Comparison of ENCODE assay signal across 21 cellular contexts in the genomic region with DNA sequence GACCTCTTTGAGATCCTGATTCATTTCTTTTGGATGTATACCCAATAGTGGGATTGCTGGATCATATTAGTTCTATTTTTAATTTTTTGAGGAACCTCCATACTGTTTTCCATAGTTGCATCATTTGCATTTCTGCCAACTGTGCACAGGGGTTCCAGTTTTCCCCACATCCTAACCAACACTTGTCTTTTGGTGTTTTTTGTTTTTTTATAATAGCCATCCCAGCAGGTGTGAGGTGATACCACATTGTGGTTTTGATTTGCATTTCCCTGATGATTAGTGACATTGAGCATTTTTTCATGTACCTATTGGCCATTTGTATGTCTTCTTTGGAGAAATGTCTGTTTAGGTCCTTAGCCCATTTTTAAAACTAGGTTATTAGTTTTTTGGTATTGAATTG. TPM values are rescaled to one million over a fixed set of nuclear protein-coding genes. Genes with fewer than 3 reads are reported as not detected.
DNase-seq lines count a peak whose midpoint lies in the region; ATAC-seq, FAIRE-seq and TF ChIP-seq lines count a peak whose summit lies in the region.
"Had no signal": no experiment of that assay in that cellular context is flagged by ENCODE, and none has a peak within 500 bp of the region (broad histone marks: within the 10 kb centered on the region; RNA-seq: fewer than 3 reads in every experiment).

No MANE protein-coding gene starts in this region.

- peaks cover 76% of the 10 kb centered on the region for H3K4me1 Mint-ChIP-seq in activated naive CD4-positive, alpha-beta T cell treated with anti-CD3 and anti-CD28 coated beads, Interleukin-2, amount 50 U/mL, for 24 hours
- H3K4me1 Mint-ChIP-seq in activated B cell treated with CpG ODN at 0.5 μM for 24 hours, result peaks cover 54% of the 10 kb centered on the region
- peaks cover 34 to 84% (median 76%) of the 10 kb centered on the region in 7 donors for H3K4me1 Mint-ChIP-seq in naive thymus-derived CD4-positive, alpha-beta T cell
- H3K4me1 Mint-ChIP-seq in osteocyte (ENCODE audit: unreplicated experiment), result peaks cover 17% of the 10 kb centered on the region

- no peaks in the 10 kb centered on the region for H3K9me3 Mint-ChIP-seq in activated naive CD4-positive, alpha-beta T cell treated with anti-CD3 and anti-CD28 coated beads, Interleukin-2, amount 50 U/mL, for 24 hours
- H3K9me3 Mint-ChIP-seq in activated B cell treated with CpG ODN at 0.5 μM for 24 hours, result no peaks in the 10 kb centered on the region
- peaks cover 0 to 5% (median 0%) of the 10 kb centered on the region in 11 donors for H3K9me3 Mint-ChIP-seq in naive thymus-derived CD4-positive, alpha-beta T cell
- H3K9me3 Mint-ChIP-seq in osteocyte (ENCODE audit: unreplicated experiment), result no peaks in the 10 kb centered on the region

- peak overlapping the region; percentile 46 for H3K27ac Mint-ChIP-seq in activated naive CD4-positive, alpha-beta T cell treated with anti-CD3 and anti-CD28 coated beads, Interleukin-2, amount 50 U/mL, for 24 hours
- H3K27ac Mint-ChIP-seq in activated B cell treated with CpG ODN at 0.5 μM for 24 hours (peak overlapping the region; percentile 41), osteocyte (ENCODE audit: unreplicated experiment) (no peak overlapping the region)
- H3K27ac Mint-ChIP-seq in naive thymus-derived CD4-positive, alpha-beta T cell, result peak overlapping the region; percentile 16 to 92 (median 75)

- H3K36me3 Mint-ChIP-seq in activated naive CD4-positive, alpha-beta T cell treated with anti-CD3 and anti-CD28 coated beads, Interleukin-2, amount 50 U/mL, for 24 hours, result peaks cover 29% of the 10 kb centered on the region
- H3K36me3 Mint-ChIP-seq in activated B cell treated with CpG ODN at 0.5 μM for 24 hours (ENCODE audit: low read depth), result peaks cover 37% of the 10 kb centered on the region
- H3K36me3 Mint-ChIP-seq in naive thymus-derived CD4-positive, alpha-beta T cell, result peaks cover 6 to 54% (median 35%) of the 10 kb centered on the region in 5 donors
- H3K36me3 Mint-ChIP-seq in osteocyte (ENCODE audit: unreplicated experiment), result peaks cover 16% of the 10 kb centered on the region

- DNase-seq in activated naive CD4-positive, alpha-beta T cell (lab: John Stamatoyannopoulos, UW), result no peak
- no peak for DNase-seq in H54 (ENCODE audit: insufficient read length, low spot score)
- DNase-seq in activated B cell treated with CpG ODN at 0.5 μM for 24 hours, result no peak
- no peak for DNase-seq in naive thymus-derived CD4-positive, alpha-beta T cell
- no peak for DNase-seq in GM20000 (ENCODE audit: low spot score)
- no peak for DNase-seq in osteocyte (ENCODE audit: extremely low spot score, unreplicated experiment)
- DNase-seq: brain microvascular endothelial cell, colonic mucosa, DMS79 treated with DMSO at 0.1 percent for 48 hours, HCEC 1CT, heart right ventricle, NCI-H1694, NCI-H2227 treated with DMSO at 0.1 percent for 48 hours, NCI-H774, Peyer's patch had no signal

- no peak for TF ChIP-seq POLR2A in H54 (IDR thresholded peaks at IDR 0.05; ENCODE audit: low read depth, low read length)

- H3K9me3 ChIP-seq in naive thymus-derived CD4-positive, alpha-beta T cell (ENCODE audit: control insufficient read depth in 2 of 3, low read length in 3 of 3), result no peaks in the 10 kb centered on the region
- H3K9me3 ChIP-seq: colonic mucosa, heart right ventricle, Peyer's patch, right atrium auricular region, SJSA1, thoracic aorta had no signal

- peaks cover 49 to 60% of the 10 kb centered on the region in 2 donors for H3K4me1 ChIP-seq in naive thymus-derived CD4-positive, alpha-beta T cell (ENCODE audit: control insufficient read depth in 2 of 2, insufficient read depth in 2 of 2, low read length in 2 of 2)
- H3K4me1 ChIP-seq: colonic mucosa had no signal

- peaks cover 0 to 8% (median 7%) of the 10 kb centered on the region in 3 experiments for H3K36me3 ChIP-seq in naive thymus-derived CD4-positive, alpha-beta T cell (ENCODE audit: control insufficient read depth in 2 of 3, insufficient read depth in 3 of 3, low read length in 3 of 3)
- H3K36me3 ChIP-seq: brain microvascular endothelial cell, colonic mucosa, right atrium auricular region had no signal

- no peaks in the 10 kb centered on the region for H3K27me3 Mint-ChIP-seq in activated naive CD4-positive, alpha-beta T cell treated with anti-CD3 and anti-CD28 coated beads, Interleukin-2, amount 50 U/mL, for 24 hours
- H3K27me3 Mint-ChIP-seq in activated B cell treated with CpG ODN at 0.5 μM for 24 hours (no peaks in the 10 kb centered on the region), osteocyte (ENCODE audit: unreplicated experiment) (no peaks in the 10 kb centered on the region)
- no peaks in the 10 kb centered on the region for H3K27me3 Mint-ChIP-seq in naive thymus-derived CD4-positive, alpha-beta T cell

- H3K27me3 ChIP-seq in naive thymus-derived CD4-positive, alpha-beta T cell (ENCODE audit: control insufficient read depth in 2 of 2, insufficient read depth in 2 of 2, low read length in 2 of 2), result no peaks in the 10 kb centered on the region
- H3K27me3 ChIP-seq: brain microvascular endothelial cell, colonic mucosa, heart right ventricle, Peyer's patch, right atrium auricular region, SJSA1 had no signal

- FAIRE-seq in H54 (lab: Jason Lieb, UNC), result peak; percentile 74

- peak overlapping the region; percentile 37 for H3K27ac ChIP-seq in naive thymus-derived CD4-positive, alpha-beta T cell (ENCODE audit: low read depth, low read length)
- H3K27ac ChIP-seq: brain microvascular endothelial cell, colonic mucosa, heart right ventricle, HL-60, right atrium auricular region, SJSA1, thoracic aorta had no signal

- H3K4me3 Mint-ChIP-seq in activated naive CD4-positive, alpha-beta T cell treated with anti-CD3 and anti-CD28 coated beads, Interleukin-2, amount 50 U/mL, for 24 hours, result no peak overlapping the region
- H3K4me3 Mint-ChIP-seq in activated B cell treated with CpG ODN at 0.5 μM for 24 hours (peak overlapping the region; percentile 28), osteocyte (ENCODE audit: unreplicated experiment) (no peak overlapping the region)
- H3K4me3 Mint-ChIP-seq in naive thymus-derived CD4-positive, alpha-beta T cell, result peak overlapping the region in 2 of 10 donors; percentile 32 to 49

- CTCF ChIA-PET in activated B cell treated with CpG ODN at 0.5 μM for 24 hours (lab: Charles Lee), result no interaction called here
- CTCF ChIA-PET in naive thymus-derived CD4-positive, alpha-beta T cell (lab: Charles Lee), result interaction anchor here (1.3 kb wide), 1 partner anchor 62 kb away, joined by 4 read pairs; no protein-coding TSS in a partner anchor

- H3K4me3 ChIP-seq in naive thymus-derived CD4-positive, alpha-beta T cell (ENCODE audit: low read length), result no peak overlapping the region
- H3K4me3 ChIP-seq: colonic mucosa, heart right ventricle, Peyer's patch, right atrium auricular region, SJSA1, thoracic aorta had no signal

- ATAC-seq in activated B cell treated with CpG ODN at 0.5 μM for 24 hours (ENCODE audit: low read depth) (no peak), HG02970 (IDR thresholded peaks at IDR 0.05; ENCODE audit: low FRiP score, unreplicated experiment) (no peak)
- ATAC-seq in naive thymus-derived CD4-positive, alpha-beta T cell, result no peak
- ATAC-seq: heart right ventricle had no signal

- intact Hi-C loops in activated B cell treated with CpG ODN at 0.5 μM for 24 hours (cut with micrococcal nuclease), result no loop called here
- intact Hi-C loops in naive thymus-derived CD4-positive, alpha-beta T cell (cut with micrococcal nuclease), result no loop called here

- TF ChIP-seq CTCF in activated B cell treated with CpG ODN at 0.5 μM for 24 hours (IDR thresholded peaks at IDR 0.05), result no peak
- no peak for TF ChIP-seq CTCF in GM20000 (IDR thresholded peaks at IDR 0.05; ENCODE audit: extremely low read depth, missing control alignments)
- no peak for TF ChIP-seq CTCF in osteocyte (IDR thresholded peaks at IDR 0.05)

- POLR2A ChIA-PET in activated B cell treated with CpG ODN at 0.5 μM for 24 hours (lab: Charles Lee), result interaction anchor here (1.6 to 2.3 kb wide), 2 partner anchors 9 to 125 kb away, joined by 5 to 16 read pairs; partner anchors contain the start of gene UBAC2
- POLR2A ChIA-PET in naive thymus-derived CD4-positive, alpha-beta T cell (lab: Charles Lee), result interaction anchor here (0.7 to 2.6 kb wide), 5 partner anchors 8 to 58 kb away, joined by 3 to 15 read pairs (median 4); no protein-coding TSS in a partner anchor

RNA-seq across cellular contexts. Expression of gene GPR183, which starts 18.8 kb away (rescaled TPM):
- total RNA-seq in activated B cell treated with CpG ODN at 0.5 μM for 24 hours, result 84.5 and 86.4 TPM in 2 replicates
- 100 to 1,000 TPM in 4 of 5 experiments, 10 to 100 TPM in 1; 26.8 to 231 (median 112) TPM for total RNA-seq in naive thymus-derived CD4-positive, alpha-beta T cell
- polyA plus RNA-seq in naive thymus-derived CD4-positive, alpha-beta T cell, result 100 to 1,000 TPM; 234 to 241 TPM
- total RNA-seq in osteocyte, result 0.19 TPM in 1 of 2 replicates, not detected in the other

Comparison
In these comparisons a context has a peak if more than half of its experiments do, and no peak if none do; other contexts are left out.
1. RNA of gene GPR183, which starts 18.8 kb away (total RNA-seq): 26.8 to 231 TPM in naive thymus-derived CD4-positive, alpha-beta T cell and 84.5 to 86.4 TPM in activated B cell treated with CpG ODN at 0.5 μM for 24 hours; 0.19 TPM in osteocyte; every median in the first group is over 10 times any median in the second.